Comparison of ENCODE assay signal across 1 cellular context in the genomic region with DNA sequence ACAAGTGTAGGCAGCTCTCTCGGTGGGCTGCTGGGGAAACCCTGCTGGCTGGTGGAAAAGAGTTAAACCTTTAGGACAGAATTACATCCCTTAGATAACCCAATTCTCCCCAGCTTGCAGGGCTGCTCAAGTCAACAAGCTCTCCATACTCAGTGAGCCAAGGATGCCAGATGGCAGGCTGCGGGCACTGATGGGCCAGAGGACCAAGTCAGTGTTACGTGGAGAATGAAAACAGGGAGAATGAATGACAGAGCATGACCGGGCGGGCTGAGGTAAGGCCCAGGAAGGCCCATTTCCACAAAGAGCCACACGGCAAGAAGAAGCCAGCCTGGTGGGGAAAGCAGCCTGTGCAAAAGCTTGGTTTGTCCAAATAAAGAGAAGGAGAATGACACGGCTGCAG.
TF ChIP-seq lines count a peak whose summit lies in the region.

No MANE protein-coding gene starts in this region.

TF ChIP-seq in K562, 482 proteins besides CTCF, POLR2A, EP300 and RAD21:
- TF ChIP-seq, protein P1, sequence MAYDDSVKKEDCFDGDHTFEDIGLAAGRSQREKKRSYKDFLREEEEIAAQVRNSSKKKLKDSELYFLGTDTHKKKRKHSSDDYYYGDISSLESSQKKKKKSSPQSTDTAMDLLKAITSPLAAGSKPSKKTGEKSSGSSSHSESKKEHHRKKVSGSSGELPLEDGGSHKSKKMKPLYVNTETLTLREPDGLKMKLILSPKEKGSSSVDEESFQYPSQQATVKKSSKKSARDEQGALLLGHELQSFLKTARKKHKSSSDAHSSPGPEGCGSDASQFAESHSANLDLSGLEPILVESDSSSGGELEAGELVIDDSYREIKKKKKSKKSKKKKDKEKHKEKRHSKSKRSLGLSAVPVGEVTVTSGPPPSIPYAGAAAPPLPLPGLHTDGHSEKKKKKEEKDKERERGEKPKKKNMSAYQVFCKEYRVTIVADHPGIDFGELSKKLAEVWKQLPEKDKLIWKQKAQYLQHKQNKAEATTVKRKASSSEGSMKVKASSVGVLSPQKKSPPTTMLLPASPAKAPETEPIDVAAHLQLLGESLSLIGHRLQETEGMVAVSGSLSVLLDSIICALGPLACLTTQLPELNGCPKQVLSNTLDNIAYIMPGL (CRISPR knock-in tag; IDR thresholded peaks at IDR 0.05), result no peak
- TF ChIP-seq, protein P2, sequence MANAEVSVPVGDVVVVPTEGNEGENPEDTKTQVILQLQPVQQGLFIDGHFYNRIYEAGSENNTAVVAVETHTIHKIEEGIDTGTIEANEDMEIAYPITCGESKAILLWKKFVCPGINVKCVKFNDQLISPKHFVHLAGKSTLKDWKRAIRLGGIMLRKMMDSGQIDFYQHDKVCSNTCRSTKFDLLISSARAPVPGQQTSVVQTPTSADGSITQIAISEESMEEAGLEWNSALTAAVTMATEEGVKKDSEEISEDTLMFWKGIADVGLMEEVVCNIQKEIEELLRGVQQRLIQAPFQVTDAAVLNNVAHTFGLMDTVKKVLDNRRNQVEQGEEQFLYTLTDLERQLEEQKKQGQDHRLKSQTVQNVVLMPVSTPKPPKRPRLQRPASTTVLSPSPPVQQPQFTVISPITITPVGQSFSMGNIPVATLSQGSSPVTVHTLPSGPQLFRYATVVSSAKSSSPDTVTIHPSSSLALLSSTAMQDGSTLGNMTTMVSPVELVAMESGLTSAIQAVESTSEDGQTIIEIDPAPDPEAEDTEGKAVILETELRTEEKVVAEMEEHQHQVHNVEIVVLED (CRISPR knock-in tag; IDR thresholded peaks at IDR 0.05), result no peak
- TF ChIP-seq MBD2 (IDR thresholded peaks at IDR 0.05; ENCODE audit: borderline replicate concordance, low read depth), result no peak
